In the genomic region with DNA sequence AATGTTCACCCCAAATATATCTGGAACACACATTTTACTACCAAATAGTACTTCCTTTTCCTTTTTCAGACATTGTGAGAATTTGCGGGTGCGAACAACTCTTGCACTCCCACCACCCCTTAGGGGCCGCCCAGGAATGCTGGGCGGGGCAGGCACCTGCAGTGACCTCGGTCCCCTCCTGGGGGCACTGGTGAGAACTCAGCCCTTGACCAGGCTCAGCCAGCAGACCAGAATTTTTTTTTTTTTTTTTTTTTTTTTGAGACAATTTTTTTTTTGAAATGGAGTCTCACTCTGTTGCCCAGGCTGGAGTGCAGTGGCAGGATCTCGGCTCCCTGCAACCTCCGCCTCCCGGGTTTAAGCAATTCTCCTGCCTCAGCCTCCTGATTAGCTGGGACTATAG, we compare ENCODE assay signal across 11 cellular contexts.
A peak's percentile ranks its signal among the peaks of the same experiment; 100 is the strongest.
DNase-seq lines count a peak whose midpoint lies in the region; ATAC-seq and TF ChIP-seq lines count a peak whose summit lies in the region.
"Had no signal": no experiment of that assay in that cellular context is flagged by ENCODE, and none has a peak within 500 bp of the region (broad histone marks: within the 10 kb centered on the region; RNA-seq: fewer than 3 reads in every experiment).

No MANE protein-coding gene starts in this region.

- no peaks in the 10 kb centered on the region for H4K20me1 ChIP-seq in Karpas-422 (ENCODE audit: insufficient read depth, low read depth, low read length)

- no peaks in the 10 kb centered on the region for H3K27me3 ChIP-seq in Karpas-422 (ENCODE audit: low read length)
- H3K27me3 ChIP-seq in colonic mucosa: no peaks in the 10 kb centered on the region

- H3K4me1 ChIP-seq in Karpas-422 (ENCODE audit: low read length): peaks cover 4% of the 10 kb centered on the region
- H3K4me1 ChIP-seq in colonic mucosa: no peaks in the 10 kb centered on the region

- H3K27me3 Mint-ChIP-seq in activated CD4-positive, alpha-beta T cell treated with anti-CD3 and anti-CD28 coated beads for 36 hours: peaks cover 6% of the 10 kb centered on the region

- H3K27ac Mint-ChIP-seq in activated CD4-positive, alpha-beta T cell treated with anti-CD3 and anti-CD28 coated beads for 36 hours: no peak overlapping the region
- H3K27ac Mint-ChIP-seq: CD8-positive, alpha-beta memory T cell had no signal

- TF ChIP-seq CTCF in colonic mucosa (IDR thresholded peaks at IDR 0.05): peak; percentile 37

- CTCF ChIA-PET in activated CD4-positive, alpha-beta T cell treated with anti-CD3 and anti-CD28 coated beads for 36 hours (lab: Charles Lee): no interaction called here

- no peak overlapping the region for H3K4me3 ChIP-seq in Karpas-422 (ENCODE audit: low read length)
- H3K4me3 ChIP-seq in colonic mucosa: no peak overlapping the region

- no peaks in the 10 kb centered on the region for H3K36me3 Mint-ChIP-seq in activated CD4-positive, alpha-beta T cell treated with anti-CD3 and anti-CD28 coated beads for 36 hours (ENCODE audit: low read depth)
- H3K36me3 Mint-ChIP-seq: CD8-positive, alpha-beta memory T cell had no signal

- no peak overlapping the region for H2AFZ ChIP-seq in Karpas-422 (ENCODE audit: low read length)

- peak; percentile 59 for DNase-seq in activated CD4-positive, alpha-beta T cell treated with anti-CD3 and anti-CD28 coated beads for 36 hours
- no peak for DNase-seq in activated CD4-positive, alpha-beta T cell treated with anti-CD3 and anti-CD28 coated beads, Interleukin-2, amount 50 U/mL, for 4 hours
- peak; percentile 78 for DNase-seq in Karpas-422
- DNase-seq in colonic mucosa: no peak
- DNase-seq in stimulated activated CD4-positive, alpha-beta T cell treated with anti-CD3 and anti-CD28 coated beads, Interleukin-1b, Interleukin-23, amount 100 ng/mL, for 48 hours: peak; percentile 21
- DNase-seq in effector CD4-positive, alpha-beta T cell: no peak
- DNase-seq: small intestine, T-helper 9 cell had no signal

- no peak overlapping the region for H3K4me2 ChIP-seq in Karpas-422 (ENCODE audit: low read depth, low read length, poor library complexity, severe bottlenecking)

- H3K36me3 ChIP-seq in Karpas-422 (ENCODE audit: insufficient read depth, low read length) (no peaks in the 10 kb centered on the region), colonic mucosa (no peaks in the 10 kb centered on the region)

- H3K4me1 Mint-ChIP-seq in activated CD4-positive, alpha-beta T cell treated with anti-CD3 and anti-CD28 coated beads for 36 hours: no peaks in the 10 kb centered on the region

- no peaks in the 10 kb centered on the region for H3K9me3 Mint-ChIP-seq in activated CD4-positive, alpha-beta T cell treated with anti-CD3 and anti-CD28 coated beads for 36 hours (ENCODE audit: low read depth)
- H3K9me3 Mint-ChIP-seq: CD8-positive, alpha-beta memory T cell had no signal

- H3K9me3 ChIP-seq in Karpas-422 (ENCODE audit: low read length) (no peaks in the 10 kb centered on the region), colonic mucosa (no peaks in the 10 kb centered on the region)

- no peak overlapping the region for H3K4me3 Mint-ChIP-seq in activated CD4-positive, alpha-beta T cell treated with anti-CD3 and anti-CD28 coated beads for 36 hours
- H3K4me3 Mint-ChIP-seq: CD8-positive, alpha-beta memory T cell had no signal

- no peaks in the 10 kb centered on the region for H3K9me2 ChIP-seq in Karpas-422 (replicated peaks; ENCODE audit: insufficient read depth, low read length)

- ATAC-seq in activated CD4-positive, alpha-beta T cell treated with anti-CD3 and anti-CD28 coated beads for 36 hours: peak; percentile 53
- no peak for ATAC-seq in GM21737 (IDR thresholded peaks at IDR 0.05; ENCODE audit: unreplicated experiment)
- no peak for ATAC-seq in GM18502 (IDR thresholded peaks at IDR 0.05; ENCODE audit: poor library complexity, unreplicated experiment)

- intact Hi-C loops in activated CD4-positive, alpha-beta T cell treated with anti-CD3 and anti-CD28 coated beads for 36 hours (cut with DNase I, micrococcal nuclease): no loop called here
- intact Hi-C loops in colonic mucosa (cut with DNase I): loop anchor here (10.0 kb wide), 1 partner anchor 277 kb away; no protein-coding TSS in a partner anchor

- POLR2A ChIA-PET in activated CD4-positive, alpha-beta T cell treated with anti-CD3 and anti-CD28 coated beads for 36 hours (lab: Charles Lee): no interaction called here

- H3K27ac ChIP-seq in Karpas-422 (ENCODE audit: low read length) (no peak overlapping the region), colonic mucosa (no peak overlapping the region)

- no peaks in the 10 kb centered on the region for H3K79me2 ChIP-seq in Karpas-422 (ENCODE audit: low read length)

- H3K9ac ChIP-seq in Karpas-422 (ENCODE audit: low read length): no peak overlapping the region
- no peak overlapping the region for H3K9ac ChIP-seq in colonic mucosa (ENCODE audit: low read depth in 2 of 2, low read length in 2 of 2)

Comparison
In these comparisons a context has a peak if more than half of its experiments do, and no peak if none do; other contexts are left out.
1. DNase-seq: peak in activated CD4-positive, alpha-beta T cell treated with anti-CD3 and anti-CD28 coated beads for 36 hours (single experiment), Karpas-422 (single experiment) and stimulated activated CD4-positive, alpha-beta T cell treated with anti-CD3 and anti-CD28 coated beads, Interleukin-1b, Interleukin-23, amount 100 ng/mL, for 48 hours (single experiment); none in activated CD4-positive, alpha-beta T cell treated with anti-CD3 and anti-CD28 coated beads, Interleukin-2, amount 50 U/mL, for 4 hours (0 of 2), colonic mucosa (single experiment) and effector CD4-positive, alpha-beta T cell (single experiment).